ENCODE assay signal across 15 cellular contexts in genomic region chr9:104856413-104856941, GRCh38.
A peak's percentile ranks its signal among the peaks of the same experiment; 100 is the strongest.
DNase-seq lines count a peak whose midpoint lies in the region; ATAC-seq and TF ChIP-seq lines count a peak whose summit lies in the region.
"Had no signal": no experiment of that assay in that cellular context is flagged by ENCODE, and none has a peak within 500 bp of the region (broad histone marks: within the 10 kb centered on the region; RNA-seq: fewer than 3 reads in every experiment).

No MANE protein-coding gene starts in this region.

- no peak overlapping the region for H3K4me3 ChIP-seq in choroid plexus epithelial cell (ENCODE audit: low read depth, low read length)
- H3K4me3 ChIP-seq in gastrocnemius medialis: no peak overlapping the region
- no peak overlapping the region for H3K4me3 ChIP-seq in left ventricle myocardium inferior
- H3K4me3 ChIP-seq: colonic mucosa, HAP-1 had no signal

- intact Hi-C loops in gastrocnemius medialis (cut with DNase I; ENCODE audit: low total_unique reads): no loop called here
- intact Hi-C loops in left ventricle myocardium inferior (cut with micrococcal nuclease): no loop called here
- intact Hi-C loops in posterior cingulate gyrus (cut with DNase I): no loop called here

- peaks cover 3 to 30% of the 10 kb centered on the region in 2 donors for H3K36me3 ChIP-seq in gastrocnemius medialis
- peaks cover 39% of the 10 kb centered on the region for H3K36me3 ChIP-seq in left ventricle myocardium inferior
- H3K36me3 ChIP-seq: colonic mucosa, HAP-1 had no signal

- H3K9me3 ChIP-seq in gastrocnemius medialis (no peaks in the 10 kb centered on the region), left ventricle myocardium inferior (replicated peaks) (no peaks in the 10 kb centered on the region)
- H3K9me3 ChIP-seq: colonic mucosa, HAP-1 had no signal

- TF ChIP-seq POLR2A in gastrocnemius medialis (IDR thresholded peaks at IDR 0.05): no peak

- TF ChIP-seq CTCF in choroid plexus epithelial cell (conservative IDR thresholded peaks at IDR 0.05; ENCODE audit: low read depth, low read length) (no peak), gastrocnemius medialis (IDR thresholded peaks at IDR 0.05 in 4 of 5, conservative IDR thresholded peaks at IDR 0.05 in 1 of 5) (no peak), left ventricle myocardium inferior (IDR thresholded peaks at IDR 0.05; ENCODE audit: borderline replicate concordance) (no peak)

- ATAC-seq in gastrocnemius medialis: no peak
- no peak for ATAC-seq in GM18520 (IDR thresholded peaks at IDR 0.05; ENCODE audit: unreplicated experiment)

- in situ Hi-C loops in gastrocnemius medialis (cut with MboI; ENCODE audit: low sequenced_read_pairs in 4 of 4): loop anchor here in 2 of 4 donors (25.0 kb wide), 2 partner anchors 131 to 556 kb away; no protein-coding TSS in a partner anchor

- DNase-seq in NCI-H1092 (lab: John Stamatoyannopoulos, UW) (peak; percentile 64), NCI-H345 treated with DMSO at 0.1 percent for 48 hours (lab: John Stamatoyannopoulos, UW; ENCODE audit: unreplicated experiment) (peak; percentile 88), choroid plexus epithelial cell (ENCODE audit: low read depth) (peak; percentile 49), gastrocnemius medialis (no peak), NOMO-1 (lab: John Stamatoyannopoulos, UW; ENCODE audit: unreplicated experiment in 2 of 2) (no peak), left ventricle myocardium inferior (no peak), posterior cingulate gyrus (no peak)
- DNase-seq: activated CD4-positive, alpha-beta T cell treated with anti-CD3 and anti-CD28 coated beads, Interleukin-2, amount 50 U/mL, for 48 hours; activated naive CD4-positive, alpha-beta T cell treated with anti-CD3 and anti-CD28 coated beads, Interleukin-2, amount 10 ng/mL, durations not matched to agents 7 days and 5 days; CD4-positive, alpha-beta memory T cell; colonic mucosa; nucleus accumbens had no signal

- H3K27ac ChIP-seq in gastrocnemius medialis (peak overlapping the region; percentile 42 to 65 (median 57)), left ventricle myocardium inferior (replicated peaks) (no peak overlapping the region)
- H3K27ac ChIP-seq: colonic mucosa, KMS-11 had no signal

- H3K27me3 ChIP-seq in gastrocnemius medialis (no peaks in the 10 kb centered on the region), left ventricle myocardium inferior (ENCODE audit: low read depth) (no peaks in the 10 kb centered on the region)
- H3K27me3 ChIP-seq: colonic mucosa had no signal

- H3K4me1 ChIP-seq in gastrocnemius medialis (peaks cover 20 to 27% of the 10 kb centered on the region in 2 donors), left ventricle myocardium inferior (peaks cover 22% of the 10 kb centered on the region)
- H3K4me1 ChIP-seq: colonic mucosa had no signal

Comparison
In these comparisons a context has a peak if more than half of its experiments do, and no peak if none do; other contexts are left out.
1. DNase-seq: peak in NCI-H1092 (single experiment), NCI-H345 treated with DMSO at 0.1 percent for 48 hours (single experiment) and choroid plexus epithelial cell (single experiment); none in gastrocnemius medialis (0 of 2), NOMO-1 (0 of 2), left ventricle myocardium inferior (single experiment) and posterior cingulate gyrus (0 of 10).